ENCODE assay signal across 1 cellular context in genomic region chr1:230570724-230571390, GRCh38.
TF ChIP-seq lines count a peak whose summit lies in the region.

No MANE protein-coding gene starts in this region.

TF ChIP-seq in H1, 55 proteins besides CTCF, POLR2A, EP300 and RAD21 (continued from another document):
- TF ChIP-seq, protein P1, sequence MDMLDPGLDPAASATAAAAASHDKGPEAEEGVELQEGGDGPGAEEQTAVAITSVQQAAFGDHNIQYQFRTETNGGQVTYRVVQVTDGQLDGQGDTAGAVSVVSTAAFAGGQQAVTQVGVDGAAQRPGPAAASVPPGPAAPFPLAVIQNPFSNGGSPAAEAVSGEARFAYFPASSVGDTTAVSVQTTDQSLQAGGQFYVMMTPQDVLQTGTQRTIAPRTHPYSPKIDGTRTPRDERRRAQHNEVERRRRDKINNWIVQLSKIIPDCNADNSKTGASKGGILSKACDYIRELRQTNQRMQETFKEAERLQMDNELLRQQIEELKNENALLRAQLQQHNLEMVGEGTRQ (IDR thresholded peaks at IDR 0.05; ENCODE audit: low read length), result no peak
- no peak for TF ChIP-seq SUZ12 (IDR thresholded peaks at IDR 0.05; ENCODE audit: low read length)
- TF ChIP-seq RBBP5 (IDR thresholded peaks at IDR 0.05; ENCODE audit: borderline replicate concordance, low read depth, low read length), result no peak
- TF ChIP-seq NRF1 (IDR thresholded peaks at IDR 0.05; ENCODE audit: low read depth, low read length), result no peak
- TF ChIP-seq EZH2 (IDR thresholded peaks at IDR 0.05; ENCODE audit: low read depth, low read length, severe bottlenecking), result no peak
- no peak for TF ChIP-seq SP1 (IDR thresholded peaks at IDR 0.05; ENCODE audit: low read depth, low read length)
- TF ChIP-seq GABPA (IDR thresholded peaks at IDR 0.05; ENCODE audit: borderline replicate concordance, insufficient read depth, low read length), result no peak
- no peak for TF ChIP-seq MAX (IDR thresholded peaks at IDR 0.05)
- no peak for TF ChIP-seq YY1 (IDR thresholded peaks at IDR 0.05; ENCODE audit: low read depth, low read length)
